ENCODE assay signal across 9 cellular contexts in the genomic region with DNA sequence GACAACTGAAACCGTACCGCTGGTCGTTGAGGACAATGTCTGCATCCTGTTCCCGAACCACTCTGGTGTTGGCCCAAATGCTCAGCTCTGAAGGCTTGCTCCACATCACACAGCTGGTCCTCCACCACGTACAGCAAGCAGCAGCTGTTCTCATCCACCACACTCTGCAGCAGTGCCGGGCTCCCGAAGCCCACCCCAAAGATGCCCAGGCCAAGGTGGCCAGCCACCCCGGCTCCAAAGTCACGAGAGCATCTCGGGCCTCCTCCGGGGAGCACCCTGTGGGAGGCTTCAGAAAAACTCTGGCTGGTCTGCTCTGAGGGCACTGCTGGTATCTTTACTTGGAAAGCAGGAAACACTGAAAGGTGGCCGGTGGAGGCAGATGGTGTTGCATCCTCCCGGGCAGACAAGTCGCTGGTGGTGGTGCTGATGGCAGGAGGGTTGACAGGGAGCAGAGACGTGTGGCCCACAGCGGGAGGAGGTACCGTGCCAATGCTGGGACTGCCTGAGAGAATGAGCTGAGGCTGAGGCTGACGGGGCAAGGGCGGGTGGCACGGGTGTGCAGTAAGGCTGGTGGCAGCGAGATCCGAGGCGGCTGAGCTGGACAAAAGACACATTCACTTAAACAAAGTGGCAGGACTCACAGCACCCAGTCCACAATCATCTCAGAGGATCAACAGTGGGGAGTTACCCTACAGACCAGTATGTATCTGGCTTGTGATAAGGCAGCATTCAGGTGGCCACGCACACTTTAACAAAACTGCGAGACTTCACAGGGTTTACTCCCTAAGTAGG. TPM values are rescaled to one million over a fixed set of nuclear protein-coding genes. Genes with fewer than 3 reads are reported as not detected.
DNase-seq lines count a peak whose midpoint lies in the region; ATAC-seq and TF ChIP-seq lines count a peak whose summit lies in the region.
"Had no signal": no experiment of that assay in that cellular context is flagged by ENCODE, and none has a peak within 500 bp of the region (broad histone marks: within the 10 kb centered on the region; RNA-seq: fewer than 3 reads in every experiment).

No MANE protein-coding gene starts in this region.

- H3K4me3 ChIP-seq in CD4-positive, alpha-beta memory T cell (ENCODE audit: low read length in 2 of 2), result no peak overlapping the region
- peak overlapping the region; percentile 67; the same call in 1 of the 2 replicates for H3K4me3 ChIP-seq in PC-9
- peak overlapping the region; percentile 86 for H3K4me3 ChIP-seq in endodermal cell (ENCODE audit: low read length)

- POLR2A ChIA-PET in CD4-positive, alpha-beta memory T cell (lab: Charles Lee; ENCODE audit: partially characterized antibody), result no interaction called here
- POLR2A ChIA-PET in PC-9 (lab: Charles Lee; ENCODE audit: unreplicated experiment), result no interaction called here

- intact Hi-C loops in CD4-positive, alpha-beta memory T cell (cut with micrococcal nuclease), result no loop called here
- intact Hi-C loops in PC-9 (cut with micrococcal nuclease; ENCODE audit: unreplicated experiment), result no loop called here

- H3K4me1 Mint-ChIP-seq in CD4-positive, alpha-beta memory T cell, result peaks cover 21 to 41% (median 33%) of the 10 kb centered on the region in 4 donors
- H3K4me1 Mint-ChIP-seq in endodermal cell (peaks cover 17% of the 10 kb centered on the region), nephron (peaks cover 20% of the 10 kb centered on the region)

- H3K36me3 ChIP-seq in CD4-positive, alpha-beta memory T cell (ENCODE audit: insufficient read depth, low read length), result peaks cover 6% of the 10 kb centered on the region
- H3K36me3 ChIP-seq in PC-9 (ENCODE audit: low read depth) (no peaks in the 10 kb centered on the region), endodermal cell (ENCODE audit: control insufficient read depth, insufficient read depth, low read length) (peaks cover 25% of the 10 kb centered on the region)

- H3K4me2 ChIP-seq in PC-9, result peak overlapping the region; percentile 84

- TSS peak; percentile 34 for BruUV-seq in PC-9 (replicated peaks; lab: Mats Ljungman, UMichigan)

- peaks cover 12 to 27% of the 10 kb centered on the region in 2 donors for H3K36me3 Mint-ChIP-seq in CD4-positive, alpha-beta memory T cell
- H3K36me3 Mint-ChIP-seq in endodermal cell (ENCODE audit: low read depth) (peaks cover 32% of the 10 kb centered on the region), nephron (ENCODE audit: low read depth) (peaks cover 15% of the 10 kb centered on the region)

- H3K4me1 ChIP-seq in CD4-positive, alpha-beta memory T cell (ENCODE audit: insufficient read depth, low read length), result peaks cover 17% of the 10 kb centered on the region
- H3K4me1 ChIP-seq in PC-9 (replicated peaks; ENCODE audit: insufficient read depth), result peaks cover 15% of the 10 kb centered on the region
- H3K4me1 ChIP-seq in endodermal cell (ENCODE audit: control insufficient read depth, insufficient read depth, low read length), result peaks cover 10% of the 10 kb centered on the region

- H3K27me3 Mint-ChIP-seq in CD4-positive, alpha-beta memory T cell, result no peaks in the 10 kb centered on the region
- peaks cover 12% of the 10 kb centered on the region for H3K27me3 Mint-ChIP-seq in endodermal cell (ENCODE audit: insufficient read depth)
- H3K27me3 Mint-ChIP-seq in nephron (ENCODE audit: low read depth), result peaks cover 9% of the 10 kb centered on the region

- peaks cover 4% of the 10 kb centered on the region for H4K20me1 ChIP-seq in PC-9 (ENCODE audit: insufficient read depth)

- no peaks in the 10 kb centered on the region for H3K9me3 Mint-ChIP-seq in CD4-positive, alpha-beta memory T cell
- H3K9me3 Mint-ChIP-seq in endodermal cell (no peaks in the 10 kb centered on the region), nephron (no peaks in the 10 kb centered on the region)

- no peak overlapping the region for H3K9ac ChIP-seq in endodermal cell (ENCODE audit: extremely low read depth, low read length, poor library complexity, severe bottlenecking)

- H3K27ac ChIP-seq in CD4-positive, alpha-beta memory T cell (ENCODE audit: low read depth, low read length), result no peak overlapping the region
- H3K27ac ChIP-seq in PC-9 (no peak overlapping the region), endodermal cell (ENCODE audit: low read depth, low read length) (no peak overlapping the region)

- peaks cover 10% of the 10 kb centered on the region; the same call in 1 of the 2 replicates for H3F3A ChIP-seq in PC-9 (ENCODE audit: insufficient read depth, low read depth)

- H3K4me3 Mint-ChIP-seq in CD4-positive, alpha-beta memory T cell, result peak overlapping the region; percentile 76 to 86 (median 80)
- H3K4me3 Mint-ChIP-seq in endodermal cell (peak overlapping the region; percentile 83), nephron (peak overlapping the region; percentile 84 to 88 (median 88))

- ATAC-seq in GM21447 (IDR thresholded peaks at IDR 0.05; ENCODE audit: unreplicated experiment) (no peak), HG03097 (IDR thresholded peaks at IDR 0.05; ENCODE audit: low FRiP score, unreplicated experiment) (no peak), GM19328 (IDR thresholded peaks at IDR 0.05; ENCODE audit: unreplicated experiment) (no peak)

- CTCF ChIA-PET in CD4-positive, alpha-beta memory T cell (lab: Charles Lee; ENCODE audit: partially characterized antibody), result no interaction called here
- CTCF ChIA-PET in PC-9 (lab: Charles Lee), result no interaction called here

- H3K27ac Mint-ChIP-seq in CD4-positive, alpha-beta memory T cell, result peak overlapping the region; percentile 12 to 91 (median 84)
- H3K27ac Mint-ChIP-seq in endodermal cell, result no peak overlapping the region
- peak overlapping the region in 1 of 3 experiments; percentile 69 for H3K27ac Mint-ChIP-seq in nephron

- H3K79me2 ChIP-seq in PC-9 (ENCODE audit: low read depth), result 0 out of 2 replicates have a peak, but pooled peaks cover 3% of the 10 kb centered on the region

- H3K9me3 ChIP-seq in CD4-positive, alpha-beta memory T cell (ENCODE audit: control insufficient read depth in 1 of 2, low read length in 2 of 2), result no peaks in the 10 kb centered on the region
- H3K9me3 ChIP-seq in PC-9 (ENCODE audit: insufficient read depth, low read depth), result no peaks in the 10 kb centered on the region
- H3K9me3 ChIP-seq in endodermal cell (ENCODE audit: control insufficient read depth, low read length), result peaks cover 2% of the 10 kb centered on the region
- H3K9me3 ChIP-seq: upper lobe of left lung had no signal

- no peak for TF ChIP-seq CTCF in PC-9 (conservative IDR thresholded peaks at IDR 0.05)
- TF ChIP-seq CTCF in endodermal cell (conservative IDR thresholded peaks at IDR 0.05), result no peak
- no peak for TF ChIP-seq CTCF in nephron (IDR thresholded peaks at IDR 0.05; ENCODE audit: unreplicated experiment in 3 of 3)

- no peaks in the 10 kb centered on the region for H3K27me3 ChIP-seq in CD4-positive, alpha-beta memory T cell (ENCODE audit: insufficient read depth, low read length)
- H3K27me3 ChIP-seq in PC-9 (ENCODE audit: insufficient read depth, low read depth), result peaks cover 19% of the 10 kb centered on the region
- peaks cover 9% of the 10 kb centered on the region for H3K27me3 ChIP-seq in endodermal cell (ENCODE audit: control insufficient read depth, insufficient read depth, low read length, poor library complexity, severe bottlenecking)
- H3K27me3 ChIP-seq: upper lobe of left lung had no signal

- H2AFZ ChIP-seq in PC-9, result no peak overlapping the region

- no peaks in the 10 kb centered on the region for H3K9me2 ChIP-seq in PC-9 (ENCODE audit: insufficient read depth)

- 83 to 86% methylated on average over 16 to 25 of the region's 25 CpGs for WGBS in endodermal cell (ENCODE audit: insufficient coverage in 1 of 2, insufficient read length in 1 of 2), 2 experiments

- DNase-seq in CD4-positive, alpha-beta memory T cell, result peak in 1 of 5 donors; percentile 5
- DNase-seq in PC-9 (no peak), endodermal cell (peak; percentile 46), SW480 (ENCODE audit: low spot score) (no peak)

RNA-seq across cellular contexts. Expression of a gene that starts 6.5 kb away (rescaled TPM):
- not detected for total RNA-seq in CD4-positive, alpha-beta memory T cell
- not detected for polyA plus RNA-seq in CD4-positive, alpha-beta memory T cell
- total RNA-seq in PC-9 (2021) (not detected in 2 replicates), endodermal cell (not detected)
- polyA plus RNA-seq in endodermal cell (2013, experiment 1 of 2), result not detected
- not detected for polyA plus RNA-seq in endodermal cell (2013, experiment 2 of 2)
- total RNA-seq: upper lobe of left lung had no signal

RNA-seq across cellular contexts. Expression of a gene that starts 26.8 kb away (rescaled TPM):
- 1 to 10 TPM; 3.1 to 4.7 TPM for total RNA-seq in CD4-positive, alpha-beta memory T cell
- 1 to 10 TPM in 1 of 2 donors, under 1 TPM in 1; 0.52 to 1.5 TPM for polyA plus RNA-seq in CD4-positive, alpha-beta memory T cell
- total RNA-seq in PC-9 (2021) (5.9 and 13.2 TPM in 2 replicates), endodermal cell (10 to 100 TPM; 11.1 to 15.0 TPM)
- 8.3 TPM for polyA plus RNA-seq in endodermal cell (2013, experiment 1 of 2)
- 6.1 TPM for polyA plus RNA-seq in endodermal cell (2013, experiment 2 of 2)

RNA-seq across cellular contexts. Expression of a gene that starts 50.5 kb away (rescaled TPM):
- 10 to 100 TPM; 54.5 to 58.0 TPM for total RNA-seq in CD4-positive, alpha-beta memory T cell
- polyA plus RNA-seq in CD4-positive, alpha-beta memory T cell, result 10 to 100 TPM; 19.0 to 39.8 TPM
- total RNA-seq in PC-9 (2021), result 34.2 and 35.5 TPM in 2 replicates
- 10 to 100 TPM; 49.9 to 59.7 TPM for total RNA-seq in endodermal cell
- 33.6 TPM for polyA plus RNA-seq in endodermal cell (2013, experiment 1 of 2)
- polyA plus RNA-seq in endodermal cell (2013, experiment 2 of 2), result 31.0 TPM

Comparison
In these comparisons a context has a peak if more than half of its experiments do, and no peak if none do; other contexts are left out.
1. H3K4me3 ChIP-seq: peak in PC-9 (single experiment) and endodermal cell (single experiment); none in CD4-positive, alpha-beta memory T cell (0 of 2).
2. Peak in every context shown above with its lines, with median percentiles within 50 percentile points of each other: H3K4me3 Mint-ChIP-seq.